In genomic region chr3:108301695-108302404, GRCh38 we compare ENCODE assay signal across 11 cellular contexts. TPM values are rescaled to one million over a fixed set of nuclear protein-coding genes. Genes with fewer than 3 reads are reported as not detected.
DNase-seq lines count a peak whose midpoint lies in the region; ATAC-seq and TF ChIP-seq lines count a peak whose summit lies in the region.
"Had no signal": no experiment of that assay in that cellular context is flagged by ENCODE, and none has a peak within 500 bp of the region (broad histone marks: within the 10 kb centered on the region; RNA-seq: fewer than 3 reads in every experiment).

No MANE protein-coding gene starts in this region.

- POLR2A ChIA-PET in naive thymus-derived CD8-positive, alpha-beta T cell (lab: Charles Lee): no interaction called here

- peak overlapping the region; percentile 73 for H3K4me3 Mint-ChIP-seq in activated CD4-positive, alpha-beta T cell treated with anti-CD3 and anti-CD28 coated beads, Interleukin-2, amount 10 ng/mL, durations not matched to agents 24 days and 14 days
- H3K4me3 Mint-ChIP-seq in T-helper 17 cell: peak overlapping the region; percentile 85
- peak overlapping the region in 6 of 10 donors; percentile 2 to 65 (median 11) for H3K4me3 Mint-ChIP-seq in naive thymus-derived CD8-positive, alpha-beta T cell

- H3K4me1 Mint-ChIP-seq in activated CD4-positive, alpha-beta T cell treated with anti-CD3 and anti-CD28 coated beads, Interleukin-2, amount 10 ng/mL, durations not matched to agents 24 days and 14 days: peaks cover 48% of the 10 kb centered on the region
- H3K4me1 Mint-ChIP-seq in T-helper 17 cell: peaks cover 33% of the 10 kb centered on the region
- H3K4me1 Mint-ChIP-seq in naive thymus-derived CD8-positive, alpha-beta T cell: peaks cover 4 to 18% (median 11%) of the 10 kb centered on the region in 4 donors

- intact Hi-C loops in activated CD4-positive, alpha-beta T cell treated with anti-CD3 and anti-CD28 coated beads, Interleukin-2, amount 10 ng/mL, durations not matched to agents 24 days and 14 days (cut with micrococcal nuclease): loop anchor here (1.0 kb wide), 2 partner anchors 9 to 86 kb away; no protein-coding TSS in a partner anchor

- H3K27me3 Mint-ChIP-seq in activated CD4-positive, alpha-beta T cell treated with anti-CD3 and anti-CD28 coated beads, Interleukin-2, amount 10 ng/mL, durations not matched to agents 24 days and 14 days: no peaks in the 10 kb centered on the region
- H3K27me3 Mint-ChIP-seq in T-helper 17 cell: peaks cover 4% of the 10 kb centered on the region
- no peaks in the 10 kb centered on the region for H3K27me3 Mint-ChIP-seq in naive thymus-derived CD8-positive, alpha-beta T cell
- H3K27me3 Mint-ChIP-seq: progenitor cell of endocrine pancreas had no signal

- peak overlapping the region; percentile 84 for H3K27ac Mint-ChIP-seq in activated CD4-positive, alpha-beta T cell treated with anti-CD3 and anti-CD28 coated beads, Interleukin-2, amount 10 ng/mL, durations not matched to agents 24 days and 14 days
- H3K27ac Mint-ChIP-seq in T-helper 17 cell: peak overlapping the region; percentile 83
- peak overlapping the region in 3 of 10 donors; percentile 10 to 56 (median 11) for H3K27ac Mint-ChIP-seq in naive thymus-derived CD8-positive, alpha-beta T cell
- H3K27ac Mint-ChIP-seq: progenitor cell of endocrine pancreas had no signal

- DNase-seq in activated CD4-positive, alpha-beta T cell treated with anti-CD3 and anti-CD28 coated beads, Interleukin-2, amount 10 ng/mL, durations not matched to agents 24 days and 14 days: peak; percentile 76
- no peak for DNase-seq in activated CD4-positive, alpha-beta T cell treated with anti-CD3 and anti-CD28 coated beads, Interleukin-2, amount 50 U/mL, for 4 hours
- DNase-seq in T-helper 17 cell: no peak
- DNase-seq in naive thymus-derived CD8-positive, alpha-beta T cell: peak in 1 of 10 donors; percentile 17
- DNase-seq: NCI-H748 treated with DMSO at 0.1 percent for 48 hours had no signal

- ATAC-seq in HG02981 (IDR thresholded peaks at IDR 0.05; ENCODE audit: unreplicated experiment) (peak; percentile 59), T-helper 17 cell (peak; percentile 54), SK-N-SH treated with all-trans-retinoic acid at 6 μM for 48 hours (no peak; the same call in 2 of the 3 replicates), GM19328 (IDR thresholded peaks at IDR 0.05; ENCODE audit: unreplicated experiment) (no peak), HG02840 (IDR thresholded peaks at IDR 0.05; ENCODE audit: low FRiP score, unreplicated experiment) (no peak)
- ATAC-seq in naive thymus-derived CD8-positive, alpha-beta T cell: peak in 1 of 2 donors; percentile 44

- H3K9me3 Mint-ChIP-seq in activated CD4-positive, alpha-beta T cell treated with anti-CD3 and anti-CD28 coated beads, Interleukin-2, amount 10 ng/mL, durations not matched to agents 24 days and 14 days: peaks cover 15% of the 10 kb centered on the region
- H3K9me3 Mint-ChIP-seq in naive thymus-derived CD8-positive, alpha-beta T cell: no peaks in the 10 kb centered on the region

- H3K36me3 Mint-ChIP-seq in activated CD4-positive, alpha-beta T cell treated with anti-CD3 and anti-CD28 coated beads, Interleukin-2, amount 10 ng/mL, durations not matched to agents 24 days and 14 days (ENCODE audit: low read depth): peaks cover 8% of the 10 kb centered on the region
- H3K36me3 Mint-ChIP-seq in T-helper 17 cell (ENCODE audit: low read depth): no peaks in the 10 kb centered on the region
- no peaks in the 10 kb centered on the region for H3K36me3 Mint-ChIP-seq in naive thymus-derived CD8-positive, alpha-beta T cell

- H3K9me3 ChIP-seq in T-helper 17 cell (ENCODE audit: control insufficient read depth, low read length, poor library complexity, severe bottlenecking): no peaks in the 10 kb centered on the region

TF ChIP-seq in SK-N-SH treated with all-trans-retinoic acid at 6 μM for 48 hours, 23 proteins besides CTCF, POLR2A, EP300 and RAD21:
- TF ChIP-seq ZFP30 (CRISPR knock-in tag; IDR thresholded peaks at IDR 0.05) (no peak), ZNF8 (CRISPR knock-in tag; IDR thresholded peaks at IDR 0.05) (no peak), TSHZ2 (CRISPR knock-in tag; IDR thresholded peaks at IDR 0.05) (no peak), CSDC2 (CRISPR knock-in tag; IDR thresholded peaks at IDR 0.05) (no peak), PATZ1 (CRISPR knock-in tag; IDR thresholded peaks at IDR 0.05; ENCODE audit: borderline replicate concordance) (no peak), OSR1 (CRISPR knock-in tag; IDR thresholded peaks at IDR 0.05) (no peak), ZFP3 (CRISPR knock-in tag; IDR thresholded peaks at IDR 0.05) (no peak), RARB (CRISPR knock-in tag; IDR thresholded peaks at IDR 0.05) (no peak), CREB5 (CRISPR knock-in tag; IDR thresholded peaks at IDR 0.05; ENCODE audit: low read depth) (no peak), CSRNP3 (CRISPR knock-in tag; IDR thresholded peaks at IDR 0.05) (no peak), PPARA (CRISPR knock-in tag; IDR thresholded peaks at IDR 0.05; ENCODE audit: borderline replicate concordance) (no peak)

RNA-seq across cellular contexts. Expression of gene HHLA2, which starts 5.5 kb away (rescaled TPM):
- 2.0 and 2.2 TPM in 2 replicates for total RNA-seq in activated CD4-positive, alpha-beta T cell treated with anti-CD3 and anti-CD28 coated beads, Interleukin-2, amount 10 ng/mL, durations not matched to agents 24 days and 14 days
- 1 to 10 TPM in 1 of 2 donors, under 1 TPM in 1; 0.37 to 2.0 TPM for total RNA-seq in T-helper 17 cell
- total RNA-seq in naive thymus-derived CD8-positive, alpha-beta T cell: under 1 TPM; 0.44 to 0.75 TPM
- under 1 TPM in 1 of 3 donors, not detected in 2; 0.48 TPM for polyA plus RNA-seq in naive thymus-derived CD8-positive, alpha-beta T cell
- total RNA-seq: dermis microvascular lymphatic vessel endothelial cell, progenitor cell of endocrine pancreas had no signal

Comparison
In these comparisons a context has a peak if more than half of its experiments do, and no peak if none do; other contexts are left out.
1. H3K4me3 Mint-ChIP-seq: peak in every context shown above with its lines; median percentile 85 in T-helper 17 cell; 73 in activated CD4-positive, alpha-beta T cell treated with anti-CD3 and anti-CD28 coated beads, Interleukin-2, amount 10 ng/mL, durations not matched to agents 24 days and 14 days; 11 in naive thymus-derived CD8-positive, alpha-beta T cell.
2. ATAC-seq: peak in HG02981 (single experiment) and T-helper 17 cell (single experiment); none in SK-N-SH treated with all-trans-retinoic acid at 6 μM for 48 hours (single experiment), GM19328 (single experiment) and HG02840 (single experiment).